Comparison of ENCODE assay signal across 8 cellular contexts in the genomic region with DNA sequence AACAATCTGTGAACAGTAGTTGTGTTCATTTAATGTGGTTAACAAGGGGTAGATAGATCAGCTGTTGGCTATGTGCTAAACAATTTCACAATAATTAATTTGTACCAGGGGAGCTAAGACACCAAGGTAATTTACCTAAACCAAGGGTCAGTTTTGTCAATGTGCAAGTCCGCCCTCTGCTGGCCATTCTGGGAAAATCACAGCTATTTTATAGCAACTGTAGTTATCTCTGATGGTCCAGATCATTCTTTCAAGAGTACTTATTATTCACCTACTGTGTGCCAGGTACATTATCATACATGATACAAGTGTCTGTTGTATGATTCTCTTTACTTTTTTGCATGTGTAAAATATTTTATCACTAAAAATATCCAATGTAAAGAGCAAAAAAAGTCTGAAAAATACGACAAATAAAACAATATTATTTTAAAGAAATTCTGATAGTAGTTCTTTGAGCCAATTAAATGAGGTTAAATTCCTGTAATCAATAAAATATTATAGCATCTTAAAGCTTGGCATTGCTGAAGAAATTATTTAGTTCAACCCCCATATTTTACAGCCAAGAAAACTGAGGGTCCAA.
A peak's percentile ranks its signal among the peaks of the same experiment; 100 is the strongest.
DNase-seq lines count a peak whose midpoint lies in the region; ATAC-seq and TF ChIP-seq lines count a peak whose summit lies in the region.

No MANE protein-coding gene starts in this region.

- H3K9ac ChIP-seq in PC-3 (ENCODE audit: low read length): no peak overlapping the region

- H2AFZ ChIP-seq in PC-3 (ENCODE audit: low read length): no peak overlapping the region

- H4K20me1 ChIP-seq in PC-3 (ENCODE audit: low read length): no peaks in the 10 kb centered on the region

- TF ChIP-seq POLR2A in heart left ventricle (IDR thresholded peaks at IDR 0.05): no peak

- H3K4me3 ChIP-seq in cardiac muscle cell: no peak overlapping the region
- H3K4me3 ChIP-seq in PC-3 (ENCODE audit: low read length): no peak overlapping the region
- H3K4me3 ChIP-seq in heart left ventricle: no peak overlapping the region

- TF ChIP-seq CTCF in cardiac muscle cell (IDR thresholded peaks at IDR 0.05; ENCODE audit: low read depth, low read length) (peak; percentile 67), PC-3 (conservative IDR thresholded peaks at IDR 0.05; ENCODE audit: low read depth, low read length) (peak; percentile 92), heart left ventricle (IDR thresholded peaks at IDR 0.05) (peak; percentile 67 to 90 (median 80))

- H3F3A ChIP-seq in PC-3 (ENCODE audit: low read length, unreplicated experiment): no peaks in the 10 kb centered on the region

- CTCF ChIA-PET in PC-3 (lab: Charles Lee): interaction anchor here (0.7 to 1.1 kb wide), 5 partner anchors 10 to 555 kb away, joined by 3 to 13 read pairs (median 4); no protein-coding TSS in a partner anchor

- 44 to 51% (median 46%) methylated on average over 2 of the region's 2 CpGs for WGBS in heart left ventricle, 4 donors

- DNase-seq in cardiac muscle cell (ENCODE audit: low read depth in 1 of 2, low spot score in 1 of 2) (peak; percentile 41 to 68), cardiac septum (ENCODE audit: low spot score) (no peak), PC-3 (peak; percentile 79), heart left ventricle (peak in 3 of 5 donors; percentile 25 to 38 (median 28)), sciatic nerve (ENCODE audit: low spot score) (peak; percentile 72), hepatic stellate cell (ENCODE audit: low spot score) (no peak)
- DNase-seq in activated effector memory CD4-positive, alpha-beta T cell treated with anti-CD3 and anti-CD28 coated beads, Interleukin-2, amount 50 U/mL, for 16 hours: peak; percentile 86

- ATAC-seq in HG03196 (IDR thresholded peaks at IDR 0.05; ENCODE audit: unreplicated experiment): peak; percentile 56
- ATAC-seq in PC-3: peak; percentile 40; the same call in 1 of the 2 replicates
- ATAC-seq in heart left ventricle: no peak
- ATAC-seq in sciatic nerve: no peak

- POLR2A ChIA-PET in PC-3 (lab: Charles Lee; ENCODE audit: unreplicated experiment): no interaction called here

- no peaks in the 10 kb centered on the region for H3K9me2 ChIP-seq in PC-3 (replicated peaks; ENCODE audit: low read length)

- intact Hi-C loops in cardiac septum (cut with DNase I) (loop anchor here (2.0 kb wide), 1 partner anchor 554 kb away; no protein-coding TSS in a partner anchor), PC-3 (cut with micrococcal nuclease) (loop anchor here (1.0 to 2.0 kb wide), 3 partner anchors 346 to 555 kb away; no protein-coding TSS in a partner anchor), heart left ventricle (cut with DNase I) (loop anchor here (2.0 to 10.0 kb wide), 5 partner anchors 550 to 554 kb away; no protein-coding TSS in a partner anchor), sciatic nerve (cut with DNase I) (loop anchor here (10.0 kb wide), 1 partner anchor 544 kb away; no protein-coding TSS in a partner anchor)

- H3K9me3 ChIP-seq in cardiac muscle cell (ENCODE audit: low read depth) (no peaks in the 10 kb centered on the region), PC-3 (ENCODE audit: low read length) (no peaks in the 10 kb centered on the region), heart left ventricle (no peaks in the 10 kb centered on the region)

- no peaks in the 10 kb centered on the region for H3K79me2 ChIP-seq in PC-3 (ENCODE audit: low read length)

- no peak overlapping the region for H3K4me2 ChIP-seq in PC-3 (ENCODE audit: low read length)

- H3K4me1 ChIP-seq in cardiac muscle cell (ENCODE audit: low read depth) (no peaks in the 10 kb centered on the region), PC-3 (ENCODE audit: insufficient read depth, low read length) (0 out of 2 replicates have a peak, but pooled peaks cover under 1% of the 10 kb centered on the region), heart left ventricle (no peaks in the 10 kb centered on the region)

- H3K27ac ChIP-seq in cardiac muscle cell (no peak overlapping the region), PC-3 (ENCODE audit: low read length) (no peak overlapping the region), heart left ventricle (no peak overlapping the region)

- H3K36me3 ChIP-seq in cardiac muscle cell: no peaks in the 10 kb centered on the region
- no peaks in the 10 kb centered on the region for H3K36me3 ChIP-seq in PC-3 (ENCODE audit: low read depth, low read length)
- H3K36me3 ChIP-seq in heart left ventricle: no peaks in the 10 kb centered on the region

- H3K27me3 ChIP-seq in cardiac muscle cell (no peaks in the 10 kb centered on the region), PC-3 (ENCODE audit: low read length) (peaks cover 28% of the 10 kb centered on the region; the same call in 1 of the 2 replicates), heart left ventricle (peaks cover 0 to 2% (median 0%) of the 10 kb centered on the region in 9 donors)

- BruUV-seq in PC-3 (replicated peaks; lab: Mats Ljungman, UMichigan): no TSS peak

Comparison
In these comparisons a context has a peak if more than half of its experiments do, and no peak if none do; other contexts are left out.
1. DNase-seq: peak in cardiac muscle cell (2 of 2), PC-3 (single experiment), activated effector memory CD4-positive, alpha-beta T cell treated with anti-CD3 and anti-CD28 coated beads, Interleukin-2, amount 50 U/mL, for 16 hours (single experiment), heart left ventricle (3 of 5) and sciatic nerve (single experiment); none in cardiac septum (single experiment) and hepatic stellate cell (single experiment).
2. ATAC-seq: peak in HG03196 (single experiment) and PC-3 (single experiment); none in heart left ventricle (0 of 4) and sciatic nerve (single experiment).
3. Peak in every context shown above with its lines, with median percentiles within 50 percentile points of each other: CTCF ChIP-seq.